1 cellular context compared by ENCODE assay signal in the genomic region with DNA sequence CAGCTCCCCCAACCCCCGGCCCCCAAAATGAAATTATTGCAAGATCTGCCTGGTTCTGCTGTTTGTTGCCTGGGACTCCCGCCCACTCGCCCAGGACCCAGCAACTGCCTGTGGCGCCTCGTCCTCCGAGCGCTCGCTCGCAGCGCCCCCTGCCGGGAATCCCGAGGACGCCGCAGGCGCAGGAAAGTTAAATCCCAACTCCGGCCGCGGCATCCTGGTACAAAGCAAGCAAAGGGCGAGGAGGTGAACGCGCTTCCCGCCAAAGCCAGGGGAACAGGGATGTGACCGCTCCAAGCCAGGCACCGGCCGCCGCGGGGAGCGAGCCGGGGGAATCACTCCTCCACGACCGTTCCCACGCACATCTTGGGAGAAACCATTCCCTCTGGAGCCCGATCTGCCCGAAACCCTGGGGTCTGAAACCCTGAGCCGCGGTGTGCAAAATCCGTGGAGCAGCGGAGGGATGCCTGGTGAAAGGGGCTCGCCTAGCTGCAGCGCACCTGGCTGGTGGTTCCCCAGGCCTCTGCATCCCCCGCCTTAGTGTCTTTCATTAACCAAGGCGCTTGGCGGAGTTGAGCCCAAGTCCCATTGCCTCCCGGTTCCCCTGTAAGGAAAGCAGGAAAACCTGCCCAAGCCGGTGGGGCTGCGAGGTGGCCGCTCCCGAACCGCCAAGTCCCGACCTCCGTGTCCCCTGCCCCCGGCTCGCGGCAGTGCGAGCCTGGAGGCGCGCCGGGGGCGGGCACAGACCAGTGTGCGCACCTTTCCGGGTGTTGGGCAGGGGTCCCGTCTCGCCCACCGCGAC.
TF ChIP-seq lines count a peak whose summit lies in the region.

No MANE protein-coding gene starts in this region.

TF ChIP-seq in HepG2, 621 proteins besides CTCF, POLR2A, EP300 and RAD21 (continued from another document):
- peak; percentile 77; the same call in 1 of the 2 replicates for TF ChIP-seq KDM2A (CRISPR knock-in tag; IDR thresholded peaks at IDR 0.05; ENCODE audit: borderline replicate concordance, low read depth)
- peak; percentile 46; the same call in 1 of the 2 replicates for TF ChIP-seq GABPB1 (CRISPR knock-in tag; IDR thresholded peaks at IDR 0.05)
- peak; percentile 13 for TF ChIP-seq HNRNPLL (IDR thresholded peaks at IDR 0.05; ENCODE audit: low read depth, low read length, poor library complexity, severe bottlenecking)
- TF ChIP-seq SMC3 (IDR thresholded peaks at IDR 0.05; ENCODE audit: low read length): peak; percentile 18; the same call in 1 of the 2 replicates
- TF ChIP-seq MTF2 (CRISPR knock-in tag; IDR thresholded peaks at IDR 0.05; ENCODE audit: borderline replicate concordance): 0 out of 2 replicates have a peak, but pooled peaks have one; percentile 59
- TF ChIP-seq SP5 (CRISPR knock-in tag; IDR thresholded peaks at IDR 0.05; ENCODE audit: borderline replicate concordance, low read depth): no peak
- peak; percentile 47; the same call in 1 of the 2 replicates for TF ChIP-seq TFDP1 (CRISPR knock-in tag; IDR thresholded peaks at IDR 0.05; ENCODE audit: borderline replicate concordance)
- TF ChIP-seq, protein P1, sequence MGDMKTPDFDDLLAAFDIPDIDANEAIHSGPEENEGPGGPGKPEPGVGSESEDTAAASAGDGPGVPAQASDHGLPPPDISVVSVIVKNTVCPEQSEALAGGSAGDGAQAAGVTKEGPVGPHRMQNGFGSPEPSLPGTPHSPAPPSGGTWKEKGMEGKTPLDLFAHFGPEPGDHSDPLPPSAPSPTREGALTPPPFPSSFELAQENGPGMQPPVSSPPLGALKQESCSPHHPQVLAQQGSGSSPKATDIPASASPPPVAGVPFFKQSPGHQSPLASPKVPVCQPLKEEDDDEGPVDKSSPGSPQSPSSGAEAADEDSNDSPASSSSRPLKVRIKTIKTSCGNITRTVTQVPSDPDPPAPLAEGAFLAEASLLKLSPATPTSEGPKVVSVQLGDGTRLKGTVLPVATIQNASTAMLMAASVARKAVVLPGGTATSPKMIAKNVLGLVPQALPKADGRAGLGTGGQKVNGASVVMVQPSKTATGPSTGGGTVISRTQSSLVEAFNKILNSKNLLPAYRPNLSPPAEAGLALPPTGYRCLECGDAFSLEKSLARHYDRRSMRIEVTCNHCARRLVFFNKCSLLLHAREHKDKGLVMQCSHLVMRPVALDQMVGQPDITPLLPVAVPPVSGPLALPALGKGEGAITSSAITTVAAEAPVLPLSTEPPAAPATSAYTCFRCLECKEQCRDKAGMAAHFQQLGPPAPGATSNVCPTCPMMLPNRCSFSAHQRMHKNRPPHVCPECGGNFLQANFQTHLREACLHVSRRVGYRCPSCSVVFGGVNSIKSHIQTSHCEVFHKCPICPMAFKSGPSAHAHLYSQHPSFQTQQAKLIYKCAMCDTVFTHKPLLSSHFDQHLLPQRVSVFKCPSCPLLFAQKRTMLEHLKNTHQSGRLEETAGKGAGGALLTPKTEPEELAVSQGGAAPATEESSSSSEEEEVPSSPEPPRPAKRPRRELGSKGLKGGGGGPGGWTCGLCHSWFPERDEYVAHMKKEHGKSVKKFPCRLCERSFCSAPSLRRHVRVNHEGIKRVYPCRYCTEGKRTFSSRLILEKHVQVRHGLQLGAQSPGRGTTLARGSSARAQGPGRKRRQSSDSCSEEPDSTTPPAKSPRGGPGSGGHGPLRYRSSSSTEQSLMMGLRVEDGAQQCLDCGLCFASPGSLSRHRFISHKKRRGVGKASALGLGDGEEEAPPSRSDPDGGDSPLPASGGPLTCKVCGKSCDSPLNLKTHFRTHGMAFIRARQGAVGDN (CRISPR knock-in tag; IDR thresholded peaks at IDR 0.05): peak; percentile 26; the same call in 1 of the 2 replicates
- peak; percentile 24; the same call in 1 of the 2 replicates for TF ChIP-seq ZMYM4 (CRISPR knock-in tag; IDR thresholded peaks at IDR 0.05)
- TF ChIP-seq ZNF205 (CRISPR knock-in tag; IDR thresholded peaks at IDR 0.05): 0 out of 2 replicates have a peak, but pooled peaks have one; percentile 60
- TF ChIP-seq SIN3A (IDR thresholded peaks at IDR 0.05; ENCODE audit: borderline replicate concordance, low read depth, low read length): no peak
- TF ChIP-seq XRCC5 (optimal IDR thresholded peaks at IDR 0.05; ENCODE audit: low read length): peak; percentile 78
- 0 out of 2 replicates have a peak, but pooled peaks have one; percentile 48 for TF ChIP-seq EED (CRISPR knock-in tag; IDR thresholded peaks at IDR 0.05)
- TF ChIP-seq STAG1 (CRISPR knock-in tag; IDR thresholded peaks at IDR 0.05): peak; percentile 65
